ENCODE assay signal across 14 cellular contexts in the genomic region with DNA sequence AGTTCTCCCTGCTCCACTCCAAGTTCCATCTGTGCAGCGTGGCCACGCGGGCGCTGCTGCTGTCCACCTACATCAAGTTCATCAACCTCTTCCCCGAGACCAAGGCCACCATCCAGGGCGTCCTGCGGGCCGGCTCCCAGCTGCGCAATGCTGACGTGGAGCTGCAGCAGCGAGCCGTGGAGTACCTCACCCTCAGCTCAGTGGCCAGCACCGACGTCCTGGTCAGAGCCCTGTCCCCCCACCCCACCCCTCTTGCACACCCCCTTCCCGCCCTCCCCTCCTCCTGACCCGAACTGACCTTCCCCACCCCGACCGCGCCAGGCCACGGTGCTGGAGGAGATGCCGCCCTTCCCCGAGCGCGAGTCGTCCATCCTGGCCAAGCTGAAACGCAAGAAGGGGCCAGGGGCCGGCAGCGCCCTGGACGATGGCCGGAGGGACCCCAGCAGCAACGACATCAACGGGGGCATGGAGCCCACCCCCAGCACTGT. TPM values are rescaled to one million over a fixed set of nuclear protein-coding genes. Genes with fewer than 3 reads are reported as not detected.
DNase-seq lines count a peak whose midpoint lies in the region; ATAC-seq and TF ChIP-seq lines count a peak whose summit lies in the region.
"Had no signal": no experiment of that assay in that cellular context is flagged by ENCODE, and none has a peak within 500 bp of the region (broad histone marks: within the 10 kb centered on the region; RNA-seq: fewer than 3 reads in every experiment).

No MANE protein-coding gene starts in this region.

- dilution Hi-C loops in mammary epithelial cell (cut with HindIII; ENCODE audit: low sequenced_read_pairs), result no loop called here

- H3K79me2 ChIP-seq in mammary epithelial cell (ENCODE audit: insufficient read depth, low read length) (no peaks in the 10 kb centered on the region), hepatocyte (no peaks in the 10 kb centered on the region)

- no peak for ATAC-seq in HG03354 (IDR thresholded peaks at IDR 0.05; ENCODE audit: poor library complexity, severe bottlenecking, unreplicated experiment)
- ATAC-seq: HepG2 had no signal

- DNase-seq in mammary epithelial cell (no peak), hepatocyte (ENCODE audit: low spot score) (no peak), skeletal muscle cell (ENCODE audit: low read depth) (no peak), MG63 (no peak), RPMI8226 (no peak), AG20443 (ENCODE audit: low spot score) (no peak)
- DNase-seq: activated CD4-positive, alpha-beta T cell treated with anti-CD3 and anti-CD28 coated beads, Interleukin-2, amount 10 ng/mL, durations not matched to agents 24 days and 14 days; activated gamma-delta T cell; CD4-positive, CD25-positive, alpha-beta regulatory T cell; NCI-H1436 treated with DMSO at 0.1 percent for 48 hours; trophoblast cell had no signal

- no peaks in the 10 kb centered on the region for H3K9me2 ChIP-seq in hepatocyte (replicated peaks; ENCODE audit: insufficient read depth)

- no peaks in the 10 kb centered on the region for H4K20me1 ChIP-seq in mammary epithelial cell (ENCODE audit: insufficient read depth, low read length)
- H4K20me1 ChIP-seq in hepatocyte (ENCODE audit: insufficient read depth, poor library complexity, severe bottlenecking), result no peaks in the 10 kb centered on the region

- peak overlapping the region; percentile 52; the same call in 1 of the 2 replicates for H3K9ac ChIP-seq in ES-I3 (ENCODE audit: low read depth, low read length)
- no peak overlapping the region for H3K9ac ChIP-seq in mammary epithelial cell (ENCODE audit: insufficient read depth, low read length)

- no peaks in the 10 kb centered on the region for H3K27me3 ChIP-seq in mammary epithelial cell (ENCODE audit: insufficient read depth, low read length)
- H3K27me3 ChIP-seq in hepatocyte, result no peaks in the 10 kb centered on the region
- H3K27me3 ChIP-seq in MG63, result no peaks in the 10 kb centered on the region

- H3K36me3 ChIP-seq in ES-I3 (ENCODE audit: insufficient read depth, low read length), result peaks cover 14% of the 10 kb centered on the region
- H3K36me3 ChIP-seq in mammary epithelial cell (ENCODE audit: insufficient read depth, low read length), result peaks cover 10% of the 10 kb centered on the region
- H3K36me3 ChIP-seq in hepatocyte (replicated peaks; ENCODE audit: insufficient read depth, low read depth), result no peaks in the 10 kb centered on the region
- H3K36me3 ChIP-seq in MG63, result peaks cover 64% of the 10 kb centered on the region

- H3K4me3 ChIP-seq in mammary epithelial cell (replicated peaks in 1 of 3; ENCODE audit: insufficient read depth in 1 of 3, low read depth in 2 of 3, low read length in 3 of 3) (no peak overlapping the region), hepatocyte (no peak overlapping the region), skeletal muscle cell (ENCODE audit: low read depth, low read length) (peak overlapping the region; percentile 6), MG63 (no peak overlapping the region)

- intact Hi-C loops in mammary epithelial cell (cut with micrococcal nuclease), result no loop called here

- 84% methylated on average over 15 of the region's 32 CpGs for WGBS in mammary epithelial cell (ENCODE audit: low coverage, missing lambda C conversion rate)
- 90% methylated on average over 22 of the region's 32 CpGs for WGBS in hepatocyte (ENCODE audit: low lambda C conversion rate, missing lambda C conversion rate)

- H3K4me1 ChIP-seq in ES-I3 (ENCODE audit: insufficient read depth, low read length), result peaks cover 8% of the 10 kb centered on the region; the same call in 1 of the 2 replicates
- H3K4me1 ChIP-seq in mammary epithelial cell (ENCODE audit: insufficient read depth, low read length), result no peaks in the 10 kb centered on the region
- no peaks in the 10 kb centered on the region for H3K4me1 ChIP-seq in hepatocyte (ENCODE audit: insufficient read depth)

- no peak overlapping the region for H3K4me2 ChIP-seq in mammary epithelial cell (ENCODE audit: insufficient read depth, low read depth, low read length)
- peak overlapping the region; percentile 44 for H3K4me2 ChIP-seq in hepatocyte

- H3K9me3 ChIP-seq in ES-I3 (ENCODE audit: control insufficient read depth, insufficient read depth, low read length) (no peaks in the 10 kb centered on the region), mammary epithelial cell (replicated peaks; ENCODE audit: insufficient read depth, low read length) (no peaks in the 10 kb centered on the region), hepatocyte (ENCODE audit: low read depth) (no peaks in the 10 kb centered on the region), MG63 (no peaks in the 10 kb centered on the region)

- BruUV-seq in mammary epithelial cell (replicated peaks; lab: Mats Ljungman, UMichigan), result TSS peak; percentile 41

- no peak for TF ChIP-seq CTCF in mammary epithelial cell (conservative IDR thresholded peaks at IDR 0.05 in 1 of 2, IDR thresholded peaks at IDR 0.05 in 1 of 2; ENCODE audit: extremely low read depth in 1 of 2, insufficient read depth in 1 of 2, low read depth in 1 of 2, low read length in 2 of 2)
- no peak for TF ChIP-seq CTCF in hepatocyte (IDR thresholded peaks at IDR 0.05; ENCODE audit: poor library complexity)

- in situ Hi-C loops in mammary epithelial cell (cut with MboI; ENCODE audit: low sequenced_read_pairs in 2 of 2), result no loop called here

- CTCF ChIA-PET in mammary epithelial cell (lab: Charles Lee; ENCODE audit: low non-redundant PET), result no interaction called here

- no peak overlapping the region for H2AFZ ChIP-seq in mammary epithelial cell (ENCODE audit: low read depth, low read length)
- H2AFZ ChIP-seq in hepatocyte, result no peak overlapping the region

- H3K27ac ChIP-seq in mammary epithelial cell (ENCODE audit: insufficient read depth, low read depth, low read length) (no peak overlapping the region), hepatocyte (no peak overlapping the region)

RNA-seq across cellular contexts. Expression of a gene that starts 11.6 kb away (rescaled TPM):
- total RNA-seq in mammary epithelial cell, result 10 to 100 TPM in 1 of 2 donors, 1 to 10 TPM in 1; 9.2 to 10.8 TPM
- 9.0 TPM for polyA plus RNA-seq in mammary epithelial cell
- 34.3 TPM for polyA minus RNA-seq in mammary epithelial cell
- 19.5 and 20.5 TPM in 2 replicates for total RNA-seq in hepatocyte
- 20.4 and 24.2 TPM in 2 replicates for polyA plus RNA-seq in hepatocyte
- total RNA-seq in MG63 (2014; rRNA removed; shearing (Covaris generic); ENCODE audit: low replicate concordance), result 8.2 and 31.4 TPM in 2 replicates
- total RNA-seq: HepG2 had no signal

RNA-seq across cellular contexts. Expression of a gene that starts 16.6 kb away (rescaled TPM):
- total RNA-seq in mammary epithelial cell (10 to 100 TPM; 18.3 to 51.8 TPM), hepatocyte (23.0 and 29.6 TPM in 2 replicates)
- polyA plus RNA-seq in mammary epithelial cell (29.7 TPM), hepatocyte (83.9 and 100 TPM in 2 replicates)
- polyA minus RNA-seq in mammary epithelial cell, result 45.4 TPM
- 27.6 and 45.1 TPM in 2 replicates for total RNA-seq in MG63 (2014; rRNA removed; shearing (Covaris generic); ENCODE audit: low replicate concordance)

RNA-seq across cellular contexts. Expression of a gene that starts 34.6 kb away (rescaled TPM):
- total RNA-seq in mammary epithelial cell (10 to 100 TPM; 70.3 to 98.8 TPM), hepatocyte (59.3 and 64.8 TPM in 2 replicates)
- polyA plus RNA-seq in mammary epithelial cell (78.2 TPM), hepatocyte (60.4 and 62.1 TPM in 2 replicates)
- 70.8 TPM for polyA minus RNA-seq in mammary epithelial cell
- total RNA-seq in MG63 (2014; rRNA removed; shearing (Covaris generic); ENCODE audit: low replicate concordance), result 83.8 and 115 TPM in 2 replicates

RNA-seq across cellular contexts. Expression of a gene that starts 38.3 kb away (rescaled TPM):
- not detected for total RNA-seq in mammary epithelial cell
- polyA plus RNA-seq in mammary epithelial cell, result not detected
- not detected for polyA minus RNA-seq in mammary epithelial cell
- total RNA-seq in hepatocyte, result not detected in 2 replicates
- polyA plus RNA-seq in hepatocyte, result not detected in 2 replicates
- not detected in 2 replicates for total RNA-seq in MG63 (2014; rRNA removed; shearing (Covaris generic); ENCODE audit: low replicate concordance)
- total RNA-seq: CD4-positive, CD25-positive, alpha-beta regulatory T cell; HepG2 had no signal

RNA-seq across cellular contexts. Expression of a gene that starts 49.5 kb away (rescaled TPM):
- total RNA-seq in mammary epithelial cell, result 10 to 100 TPM; 28.8 to 85.6 TPM
- 57.1 TPM for polyA plus RNA-seq in mammary epithelial cell
- polyA minus RNA-seq in mammary epithelial cell, result 50.3 TPM
- total RNA-seq in hepatocyte, result 76.4 and 114 TPM in 2 replicates
- polyA plus RNA-seq in hepatocyte, result 294 and 305 TPM in 2 replicates
- 45.1 and 96.1 TPM in 2 replicates for total RNA-seq in MG63 (2014; rRNA removed; shearing (Covaris generic); ENCODE audit: low replicate concordance)
